In genomic region chr22:50545522-50546325, GRCh38 we compare ENCODE assay signal across 9 cellular contexts. TPM values are rescaled to one million over a fixed set of nuclear protein-coding genes. Genes with fewer than 3 reads are reported as not detected.
DNase-seq lines count a peak whose midpoint lies in the region; ATAC-seq and TF ChIP-seq lines count a peak whose summit lies in the region.
"Had no signal": no experiment of that assay in that cellular context is flagged by ENCODE, and none has a peak within 500 bp of the region (broad histone marks: within the 10 kb centered on the region; RNA-seq: fewer than 3 reads in every experiment).

Gene KLHDC7B (plus strand): TSS chr22:50545899. CDS start chr22:50546244, 345 bp downstream.

- H3K27ac Mint-ChIP-seq in activated CD8-positive, alpha-beta T cell treated with anti-CD3 and anti-CD28 coated beads for 36 hours: peak within 1 kb of the TSS; percentile 80

- peak; percentile 21 for DNase-seq in stimulated activated naive CD4-positive, alpha-beta T cell treated with Interleukin-2 at 50 U/mL for 16 hours (lab: John Stamatoyannopoulos, UW)
- DNase-seq in stimulated activated naive CD4-positive, alpha-beta T cell (lab: John Stamatoyannopoulos, UW): no peak
- DNase-seq in activated CD8-positive, alpha-beta T cell treated with anti-CD3 and anti-CD28 coated beads for 36 hours: peak; percentile 64
- DNase-seq in foreskin keratinocyte: no peak
- DNase-seq in GM19238 (ENCODE audit: insufficient read length, low spot score): no peak
- DNase-seq in SW 1271 (lab: John Stamatoyannopoulos, UW): no peak
- DNase-seq in GDM1 (lab: John Stamatoyannopoulos, UW): no peak
- no peak for DNase-seq in HT-29 (ENCODE audit: low spot score)

- peaks cover 56% of the 10 kb centered on the region for H3K4me1 Mint-ChIP-seq in activated CD8-positive, alpha-beta T cell treated with anti-CD3 and anti-CD28 coated beads for 36 hours (ENCODE audit: low read depth)

- peaks cover 2% of the 10 kb centered on the region for H3K36me3 Mint-ChIP-seq in activated CD8-positive, alpha-beta T cell treated with anti-CD3 and anti-CD28 coated beads for 36 hours (ENCODE audit: low read depth)
- H3K36me3 Mint-ChIP-seq: brain had no signal

- peaks cover 31% of the 10 kb centered on the region for H3K27me3 ChIP-seq in foreskin keratinocyte

- intact Hi-C loops in activated CD8-positive, alpha-beta T cell treated with anti-CD3 and anti-CD28 coated beads for 36 hours (cut with micrococcal nuclease): no loop called here

- peak within 1 kb of the TSS; percentile 56 for H3K27ac ChIP-seq in foreskin keratinocyte

- CTCF ChIA-PET in activated CD8-positive, alpha-beta T cell treated with anti-CD3 and anti-CD28 coated beads for 36 hours (lab: Charles Lee): interaction anchor here (0.9 to 4.6 kb wide), 10 partner anchors 9 to 75 kb away, joined by 3 to 32 read pairs (median 4); partner anchors contain the start of genes SCO2 and SYCE3

- POLR2A ChIA-PET in activated CD8-positive, alpha-beta T cell treated with anti-CD3 and anti-CD28 coated beads for 36 hours (lab: Charles Lee): interaction anchor here (0.8 to 4.3 kb wide), 8 partner anchors 10 to 76 kb away, joined by 3 to 23 read pairs (median 5); partner anchors contain the start of genes SCO2 and TYMP

- no peaks in the 10 kb centered on the region for H3K27me3 Mint-ChIP-seq in activated CD8-positive, alpha-beta T cell treated with anti-CD3 and anti-CD28 coated beads for 36 hours

- H3K9me3 Mint-ChIP-seq in activated CD8-positive, alpha-beta T cell treated with anti-CD3 and anti-CD28 coated beads for 36 hours: no peaks in the 10 kb centered on the region
- H3K9me3 Mint-ChIP-seq: brain had no signal

- TF ChIP-seq CTCF in activated CD8-positive, alpha-beta T cell treated with anti-CD3 and anti-CD28 coated beads for 36 hours (IDR thresholded peaks at IDR 0.05): peak; percentile 27
- no peak for TF ChIP-seq CTCF in foreskin keratinocyte (conservative IDR thresholded peaks at IDR 0.05)

- peak; percentile 28 for ATAC-seq in activated CD8-positive, alpha-beta T cell treated with anti-CD3 and anti-CD28 coated beads for 36 hours
- no peak for ATAC-seq in foreskin keratinocyte

- H3K4me3 Mint-ChIP-seq in activated CD8-positive, alpha-beta T cell treated with anti-CD3 and anti-CD28 coated beads for 36 hours: peak within 1 kb of the TSS; percentile 39

- peaks cover 11% of the 10 kb centered on the region for H3K4me1 ChIP-seq in foreskin keratinocyte

RNA-seq across cellular contexts. Expression of gene KLHDC7B, which starts in this region (rescaled TPM):
- total RNA-seq in activated CD8-positive, alpha-beta T cell treated with anti-CD3 and anti-CD28 coated beads for 36 hours: 1 to 10 TPM; 5.8 to 6.8 TPM
- not detected in 2 replicates for total RNA-seq in foreskin keratinocyte
- 0.02 TPM in 1 of 2 replicates, not detected in the other for polyA plus RNA-seq in foreskin keratinocyte
- total RNA-seq in HT-29 (2014; rRNA removed; shearing (Covaris generic)): not detected in 2 replicates

Comparison
In these comparisons a context has a peak if more than half of its experiments do, and no peak if none do; other contexts are left out.
1. DNase-seq: peak in stimulated activated naive CD4-positive, alpha-beta T cell treated with Interleukin-2 at 50 U/mL for 16 hours (single experiment) and activated CD8-positive, alpha-beta T cell treated with anti-CD3 and anti-CD28 coated beads for 36 hours (single experiment); none in stimulated activated naive CD4-positive, alpha-beta T cell (0 of 6), foreskin keratinocyte (0 of 2), GM19238 (single experiment), SW 1271 (0 of 2), GDM1 (single experiment) and HT-29 (single experiment).